In genomic region chr5:15131909-15132308, GRCh38 we compare ENCODE assay signal across 26 cellular contexts.
"Had no signal": no experiment of that assay in that cellular context is flagged by ENCODE, and none has a peak within 500 bp of the region (broad histone marks: within the 10 kb centered on the region; RNA-seq: fewer than 3 reads in every experiment).

No MANE protein-coding gene starts in this region.

- H3K27me3 ChIP-seq: neural progenitor cell, pancreas, sigmoid colon, stomach, testis, thyroid gland, transverse colon, upper lobe of left lung had no signal

- H3K4me1 ChIP-seq: neural progenitor cell, pancreas, prostate gland, sigmoid colon, stomach, testis, thyroid gland, transverse colon, upper lobe of left lung had no signal

- H3K4me3 ChIP-seq: left ventricle myocardium inferior, lung, neural progenitor cell, pancreas, prostate gland, sigmoid colon, smooth muscle cell, stomach, testis, thyroid gland, transverse colon, upper lobe of left lung had no signal

- DNase-seq: head of caudate nucleus; hippocampal formation; left ventricle myocardium inferior; mesendoderm; naive B cell; natural killer cell; nephron progenitor cell; pancreas; retina; sigmoid colon; stimulated activated CD4-positive, alpha-beta T cell treated with anti-CD3 and anti-CD28 coated beads, Interleukin-12 subunit alpha, Interleukin-12 subunit beta, amount 100 ng/mL, for 4 hours; stimulated activated CD4-positive, alpha-beta T cell treated with anti-CD3 and anti-CD28 coated beads, Interleukin-15, amount 100 ng/mL, for 24 hours; stimulated activated CD4-positive, alpha-beta T cell treated with anti-CD3 and anti-CD28 coated beads, Interleukin-2, amount 100 ng/mL, for 24 hours; stimulated activated CD4-positive, alpha-beta T cell treated with anti-CD3 and anti-CD28 coated beads, Interleukin-4, amount 100 ng/mL, for 1 hour; stimulated activated naive B cell treated with anti-CD40 and anti-IgM and Interleukin-4, amounts not matched to agents 10 μg/mL and 1 μg/mL and 100 μg/mL, for 72 hours; stimulated activated naive CD8-positive, alpha-beta T cell treated with anti-CD3 and anti-CD28 coated beads, Interleukin-15, Interleukin-2, amounts not matched to agents 100 U/mL and 50 U/mL, for 24 hours; stomach; testis; thyroid gland; transverse colon had no signal

- ATAC-seq: natural killer cell; pancreas; stimulated activated naive B cell treated with anti-CD40 and anti-IgM and Interleukin-4, amounts not matched to agents 10 μg/mL and 1 μg/mL and 100 μg/mL, for 72 hours; stimulated activated naive CD8-positive, alpha-beta T cell treated with anti-CD3 and anti-CD28 coated beads, Interleukin-15, Interleukin-2, amounts not matched to agents 100 U/mL and 50 U/mL, for 24 hours had no signal

- FAIRE-seq: islet of Langerhans, pancreas had no signal

- H3K9ac ChIP-seq: neural progenitor cell had no signal

- H3K9me3 ChIP-seq: pancreas, prostate gland, stomach, testis, thyroid gland, transverse colon, upper lobe of left lung had no signal

- H3K27ac ChIP-seq: left ventricle myocardium inferior, neural progenitor cell, pancreas, prostate gland, sigmoid colon, stomach, testis, thyroid gland, transverse colon, upper lobe of left lung had no signal

- H3K36me3 ChIP-seq: left ventricle myocardium inferior, neural progenitor cell, pancreas, prostate gland, sigmoid colon, stomach, thyroid gland, transverse colon, upper lobe of left lung had no signal
